ENCODE assay signal across 12 cellular contexts in genomic region chr7:91287685-91288084, GRCh38. TPM values are rescaled to one million over a fixed set of nuclear protein-coding genes. Genes with fewer than 3 reads are reported as not detected.
A peak's percentile ranks its signal among the peaks of the same experiment; 100 is the strongest.
DNase-seq lines count a peak whose midpoint lies in the region; ATAC-seq and TF ChIP-seq lines count a peak whose summit lies in the region.
"Had no signal": no experiment of that assay in that cellular context is flagged by ENCODE, and none has a peak within 500 bp of the region (broad histone marks: within the 10 kb centered on the region; RNA-seq: fewer than 3 reads in every experiment).

No MANE protein-coding gene starts in this region.

- no peaks in the 10 kb centered on the region for H3K36me3 ChIP-seq in left lung
- H3K36me3 ChIP-seq in tibial artery: no peaks in the 10 kb centered on the region
- H3K36me3 ChIP-seq: gastroesophageal sphincter had no signal

- intact Hi-C loops in left lung (cut with DNase I): no loop called here
- intact Hi-C loops in tibial artery (cut with DNase I; ENCODE audit: low total_unique reads): no loop called here

- DNase-seq in SHP77 treated with DMSO at 0.1 percent for 48 hours (lab: John Stamatoyannopoulos, UW): peak; percentile 15
- no peak for DNase-seq in SHP77 (lab: John Stamatoyannopoulos, UW)
- peak; percentile 20 for DNase-seq in astrocyte of the spinal cord (ENCODE audit: low read depth, low spot score)
- no peak for DNase-seq in left lung
- peak; percentile 27 to 71 for DNase-seq in tibial artery
- DNase-seq in NCI-H526 treated with DMSO at 0.1 percent for 48 hours (lab: John Stamatoyannopoulos, UW): no peak
- DNase-seq in activated CD8-positive, alpha-beta memory T cell treated with anti-CD3 and anti-CD28 coated beads, Interleukin-2, amount 50 U/mL, for 4 hours: no peak
- DNase-seq in CD1c-positive myeloid dendritic cell (ENCODE audit: extremely low spot score): no peak
- DNase-seq: activated naive CD8-positive, alpha-beta T cell treated with anti-CD3 and anti-CD28 coated beads, Interleukin-2, amount 10 ng/mL, durations not matched to agents 7 days and 5 days; NCI-H2227 treated with DMSO at 0.1 percent for 48 hours; occipital lobe had no signal

- H3K4me1 ChIP-seq in left lung: no peaks in the 10 kb centered on the region
- peaks cover 0 to 26% (median 16%) of the 10 kb centered on the region in 4 donors for H3K4me1 ChIP-seq in tibial artery
- H3K4me1 ChIP-seq: gastroesophageal sphincter had no signal

- no peak overlapping the region for H3K4me3 ChIP-seq in astrocyte of the spinal cord (ENCODE audit: low read depth, low read length)
- H3K4me3 ChIP-seq in left lung: no peak overlapping the region
- H3K4me3 ChIP-seq in tibial artery: no peak overlapping the region
- H3K4me3 ChIP-seq: gastroesophageal sphincter had no signal

- no peaks in the 10 kb centered on the region for H3K27me3 ChIP-seq in left lung
- H3K27me3 ChIP-seq in tibial artery: no peaks in the 10 kb centered on the region
- H3K27me3 ChIP-seq: gastroesophageal sphincter had no signal

- ATAC-seq in left lung: peak; percentile 44
- ATAC-seq: gastroesophageal sphincter had no signal

- in situ Hi-C loops in astrocyte of the spinal cord (cut with HindIII; ENCODE audit: low sequenced_read_pairs): no loop called here

- H3K9me3 ChIP-seq in left lung (no peaks in the 10 kb centered on the region), tibial artery (no peaks in the 10 kb centered on the region)
- H3K9me3 ChIP-seq: gastroesophageal sphincter had no signal

- TF ChIP-seq CTCF in astrocyte of the spinal cord (IDR thresholded peaks at IDR 0.05; ENCODE audit: low read depth, low read length): peak; percentile 21
- no peak for TF ChIP-seq CTCF in left lung (IDR thresholded peaks at IDR 0.05)
- TF ChIP-seq CTCF in tibial artery (IDR thresholded peaks at IDR 0.05): peak; percentile 9 to 30

- no peak overlapping the region for H3K27ac ChIP-seq in left lung
- H3K27ac ChIP-seq in tibial artery: peak overlapping the region; percentile 37 to 66
- H3K27ac ChIP-seq: gastroesophageal sphincter had no signal

RNA-seq across cellular contexts. Expression of gene FZD1, which starts 23.5 kb away (rescaled TPM):
- 10 to 100 TPM; 15.5 to 20.0 TPM for total RNA-seq in left lung

Comparison
In these comparisons a context has a peak if more than half of its experiments do, and no peak if none do; other contexts are left out.
1. DNase-seq: peak in SHP77 treated with DMSO at 0.1 percent for 48 hours (single experiment), astrocyte of the spinal cord (single experiment) and tibial artery (2 of 2); none in SHP77 (0 of 2), left lung (0 of 2), NCI-H526 treated with DMSO at 0.1 percent for 48 hours (single experiment), activated CD8-positive, alpha-beta memory T cell treated with anti-CD3 and anti-CD28 coated beads, Interleukin-2, amount 50 U/mL, for 4 hours (single experiment) and CD1c-positive myeloid dendritic cell (single experiment).
2. CTCF ChIP-seq: peak in astrocyte of the spinal cord (single experiment) and tibial artery (2 of 2); none in left lung (0 of 2).
3. H3K27ac ChIP-seq: peak in tibial artery (2 of 2); none in left lung (0 of 2).